1 cellular context compared by ENCODE assay signal in genomic region chr2:106664669-106665068, GRCh38.
TF ChIP-seq lines count a peak whose summit lies in the region.

No MANE protein-coding gene starts in this region.

TF ChIP-seq in GM12878, 131 proteins besides CTCF, POLR2A, EP300 and RAD21 (continued from another document):
- TF ChIP-seq ZBTB11 (CRISPR knock-in tag; IDR thresholded peaks at IDR 0.05) = no peak
- TF ChIP-seq, protein P1, sequence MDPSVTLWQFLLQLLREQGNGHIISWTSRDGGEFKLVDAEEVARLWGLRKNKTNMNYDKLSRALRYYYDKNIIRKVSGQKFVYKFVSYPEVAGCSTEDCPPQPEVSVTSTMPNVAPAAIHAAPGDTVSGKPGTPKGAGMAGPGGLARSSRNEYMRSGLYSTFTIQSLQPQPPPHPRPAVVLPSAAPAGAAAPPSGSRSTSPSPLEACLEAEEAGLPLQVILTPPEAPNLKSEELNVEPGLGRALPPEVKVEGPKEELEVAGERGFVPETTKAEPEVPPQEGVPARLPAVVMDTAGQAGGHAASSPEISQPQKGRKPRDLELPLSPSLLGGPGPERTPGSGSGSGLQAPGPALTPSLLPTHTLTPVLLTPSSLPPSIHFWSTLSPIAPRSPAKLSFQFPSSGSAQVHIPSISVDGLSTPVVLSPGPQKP (IDR thresholded peaks at IDR 0.05; ENCODE audit: low read depth, low read length) = no peak
- TF ChIP-seq SPI1 (IDR thresholded peaks at IDR 0.05; ENCODE audit: borderline replicate concordance, insufficient read depth, low read depth, low read length) = peak; percentile 68; the same call in 1 of the 2 replicates
- TF ChIP-seq IRF3 (IDR thresholded peaks at IDR 0.05) = no peak
- peak; percentile 32; the same call in 1 of the 2 replicates for TF ChIP-seq RELB (IDR thresholded peaks at IDR 0.05; ENCODE audit: low read depth)
- no peak for TF ChIP-seq PAX8 (IDR thresholded peaks at IDR 0.05)
- no peak for TF ChIP-seq SUZ12 (IDR thresholded peaks at IDR 0.05; ENCODE audit: unreplicated experiment)
- TF ChIP-seq YY1 (IDR thresholded peaks at IDR 0.05; ENCODE audit: low read depth, low read length) = no peak
- TF ChIP-seq NR2C1 (IDR thresholded peaks at IDR 0.05) = no peak
- TF ChIP-seq NR2F1 (conservative IDR thresholded peaks at IDR 0.05) = no peak
- no peak for TF ChIP-seq ZNF274 (IDR thresholded peaks at IDR 0.05; ENCODE audit: insufficient read depth, insufficient read length)
- TF ChIP-seq, protein P2, sequence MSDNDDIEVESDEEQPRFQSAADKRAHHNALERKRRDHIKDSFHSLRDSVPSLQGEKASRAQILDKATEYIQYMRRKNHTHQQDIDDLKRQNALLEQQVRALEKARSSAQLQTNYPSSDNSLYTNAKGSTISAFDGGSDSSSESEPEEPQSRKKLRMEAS (IDR thresholded peaks at IDR 0.05; ENCODE audit: low read depth, low read length) = no peak
- TF ChIP-seq STAT1 (conservative IDR thresholded peaks at IDR 0.05) = no peak
- TF ChIP-seq, protein P3, sequence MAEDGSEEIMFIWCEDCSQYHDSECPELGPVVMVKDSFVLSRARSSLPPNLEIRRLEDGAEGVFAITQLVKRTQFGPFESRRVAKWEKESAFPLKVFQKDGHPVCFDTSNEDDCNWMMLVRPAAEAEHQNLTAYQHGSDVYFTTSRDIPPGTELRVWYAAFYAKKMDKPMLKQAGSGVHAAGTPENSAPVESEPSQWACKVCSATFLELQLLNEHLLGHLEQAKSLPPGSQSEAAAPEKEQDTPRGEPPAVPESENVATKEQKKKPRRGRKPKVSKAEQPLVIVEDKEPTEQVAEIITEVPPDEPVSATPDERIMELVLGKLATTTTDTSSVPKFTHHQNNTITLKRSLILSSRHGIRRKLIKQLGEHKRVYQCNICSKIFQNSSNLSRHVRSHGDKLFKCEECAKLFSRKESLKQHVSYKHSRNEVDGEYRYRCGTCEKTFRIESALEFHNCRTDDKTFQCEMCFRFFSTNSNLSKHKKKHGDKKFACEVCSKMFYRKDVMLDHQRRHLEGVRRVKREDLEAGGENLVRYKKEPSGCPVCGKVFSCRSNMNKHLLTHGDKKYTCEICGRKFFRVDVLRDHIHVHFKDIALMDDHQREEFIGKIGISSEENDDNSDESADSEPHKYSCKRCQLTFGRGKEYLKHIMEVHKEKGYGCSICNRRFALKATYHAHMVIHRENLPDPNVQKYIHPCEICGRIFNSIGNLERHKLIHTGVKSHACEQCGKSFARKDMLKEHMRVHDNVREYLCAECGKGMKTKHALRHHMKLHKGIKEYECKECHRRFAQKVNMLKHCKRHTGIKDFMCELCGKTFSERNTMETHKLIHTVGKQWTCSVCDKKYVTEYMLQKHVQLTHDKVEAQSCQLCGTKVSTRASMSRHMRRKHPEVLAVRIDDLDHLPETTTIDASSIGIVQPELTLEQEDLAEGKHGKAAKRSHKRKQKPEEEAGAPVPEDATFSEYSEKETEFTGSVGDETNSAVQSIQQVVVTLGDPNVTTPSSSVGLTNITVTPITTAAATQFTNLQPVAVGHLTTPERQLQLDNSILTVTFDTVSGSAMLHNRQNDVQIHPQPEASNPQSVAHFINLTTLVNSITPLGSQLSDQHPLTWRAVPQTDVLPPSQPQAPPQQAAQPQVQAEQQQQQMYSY (CRISPR knock-in tag; IDR thresholded peaks at IDR 0.05) = no peak
- TF ChIP-seq NBN (IDR thresholded peaks at IDR 0.05) = peak; percentile 43; the same call in 1 of the 2 replicates
- TF ChIP-seq CBX3 (IDR thresholded peaks at IDR 0.05; ENCODE audit: borderline replicate concordance, low read depth) = no peak
- no peak for TF ChIP-seq RBBP5 (conservative IDR thresholded peaks at IDR 0.05)
- peak; percentile 82 for TF ChIP-seq CHD2 (IDR thresholded peaks at IDR 0.05; ENCODE audit: borderline replicate concordance, low read depth, low read length)
- no peak for TF ChIP-seq SKIL (IDR thresholded peaks at IDR 0.05; ENCODE audit: low read depth, poor library complexity, severe bottlenecking)
- peak; percentile 87 for TF ChIP-seq MTA2 (IDR thresholded peaks at IDR 0.05; ENCODE audit: low read depth)
- no peak for TF ChIP-seq SREBF2 (IDR thresholded peaks at IDR 0.05; ENCODE audit: low read length)
- peak; percentile 17; the same call in 1 of the 2 replicates for TF ChIP-seq JUNB (IDR thresholded peaks at IDR 0.05)
- no peak for TF ChIP-seq ZNF622 (IDR thresholded peaks at IDR 0.05)
- TF ChIP-seq, protein P4, sequence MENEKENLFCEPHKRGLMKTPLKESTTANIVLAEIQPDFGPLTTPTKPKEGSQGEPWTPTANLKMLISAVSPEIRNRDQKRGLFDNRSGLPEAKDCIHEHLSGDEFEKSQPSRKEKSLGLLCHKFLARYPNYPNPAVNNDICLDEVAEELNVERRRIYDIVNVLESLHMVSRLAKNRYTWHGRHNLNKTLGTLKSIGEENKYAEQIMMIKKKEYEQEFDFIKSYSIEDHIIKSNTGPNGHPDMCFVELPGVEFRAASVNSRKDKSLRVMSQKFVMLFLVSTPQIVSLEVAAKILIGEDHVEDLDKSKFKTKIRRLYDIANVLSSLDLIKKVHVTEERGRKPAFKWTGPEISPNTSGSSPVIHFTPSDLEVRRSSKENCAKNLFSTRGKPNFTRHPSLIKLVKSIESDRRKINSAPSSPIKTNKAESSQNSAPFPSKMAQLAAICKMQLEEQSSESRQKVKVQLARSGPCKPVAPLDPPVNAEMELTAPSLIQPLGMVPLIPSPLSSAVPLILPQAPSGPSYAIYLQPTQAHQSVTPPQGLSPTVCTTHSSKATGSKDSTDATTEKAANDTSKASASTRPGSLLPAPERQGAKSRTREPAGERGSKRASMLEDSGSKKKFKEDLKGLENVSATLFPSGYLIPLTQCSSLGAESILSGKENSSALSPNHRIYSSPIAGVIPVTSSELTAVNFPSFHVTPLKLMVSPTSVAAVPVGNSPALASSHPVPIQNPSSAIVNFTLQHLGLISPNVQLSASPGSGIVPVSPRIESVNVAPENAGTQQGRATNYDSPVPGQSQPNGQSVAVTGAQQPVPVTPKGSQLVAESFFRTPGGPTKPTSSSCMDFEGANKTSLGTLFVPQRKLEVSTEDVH (IDR thresholded peaks at IDR 0.05; ENCODE audit: low read depth, partially characterized antibody) = no peak
- no peak for TF ChIP-seq TCF7 (IDR thresholded peaks at IDR 0.05; ENCODE audit: borderline replicate concordance)
- TF ChIP-seq BHLHE40 (IDR thresholded peaks at IDR 0.05; ENCODE audit: borderline replicate concordance in 1 of 2, low read depth in 2 of 2, low read length in 1 of 2) = peak; percentile 48 to 82; a peak in 3 of 4 replicates
- TF ChIP-seq TCF12 (IDR thresholded peaks at IDR 0.05; ENCODE audit: low read depth, low read length) = no peak
- TF ChIP-seq WRNIP1 (IDR thresholded peaks at IDR 0.05; ENCODE audit: borderline replicate concordance, low read depth, low read length) = no peak
- no peak for TF ChIP-seq ZNF384 (IDR thresholded peaks at IDR 0.05; ENCODE audit: borderline replicate concordance, low read depth, low read length)
- TF ChIP-seq E4F1 (IDR thresholded peaks at IDR 0.05; ENCODE audit: borderline replicate concordance, partially characterized antibody) = no peak
- peak; percentile 39 to 42; a peak in 2 of 4 replicates for TF ChIP-seq IKZF2 (IDR thresholded peaks at IDR 0.05)
- no peak for TF ChIP-seq MXI1 (IDR thresholded peaks at IDR 0.05; ENCODE audit: low read depth, low read length)
